In the genomic region with DNA sequence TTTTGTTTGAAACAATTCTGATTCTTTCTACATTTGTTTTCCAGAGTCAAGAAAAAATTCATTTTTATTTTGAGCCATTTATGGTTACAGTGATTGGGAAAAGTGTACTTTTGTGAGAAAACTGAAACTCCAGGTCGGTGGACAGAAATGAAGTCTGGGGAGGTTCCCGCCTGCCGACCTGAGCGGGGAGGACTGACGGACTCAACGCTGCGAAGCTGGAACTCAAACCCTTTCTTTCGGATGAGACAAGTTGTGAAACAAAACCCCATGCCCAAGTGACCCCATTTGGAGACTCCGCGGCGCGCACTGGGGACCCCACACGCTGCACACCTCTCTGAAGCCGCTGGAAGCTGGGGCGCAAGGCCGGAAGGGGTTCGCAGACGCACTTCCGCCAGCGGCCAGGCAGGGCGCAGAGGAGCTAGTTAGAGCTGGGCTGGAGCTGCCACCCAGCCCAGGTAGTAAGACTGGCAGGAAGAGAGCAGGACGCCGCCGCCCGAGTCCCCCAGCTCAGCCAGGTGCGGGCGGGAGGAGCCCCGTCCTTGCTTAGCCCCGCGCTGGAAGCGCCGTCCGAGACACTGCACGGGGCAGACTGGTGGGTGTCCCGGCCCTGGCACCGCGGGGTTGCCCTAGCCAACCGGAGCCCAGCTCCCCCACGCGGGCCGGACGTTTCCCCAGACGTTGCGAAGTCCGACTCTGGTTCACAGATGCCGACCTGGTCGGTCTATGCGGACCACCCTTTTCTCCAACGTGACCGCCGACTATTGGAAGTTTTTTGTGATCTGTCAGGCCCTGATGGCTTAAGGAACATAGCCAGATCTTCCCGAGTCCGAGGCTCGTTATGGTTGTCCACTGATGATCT, we compare ENCODE assay signal across 8 cellular contexts. TPM values are rescaled to one million over a fixed set of nuclear protein-coding genes. Genes with fewer than 3 reads are reported as not detected.
DNase-seq lines count a peak whose midpoint lies in the region; ATAC-seq and TF ChIP-seq lines count a peak whose summit lies in the region.

No MANE protein-coding gene starts in this region.

- H3K9me3 ChIP-seq in SU-DHL-6 (ENCODE audit: insufficient read depth, low read length) (no peaks in the 10 kb centered on the region), adipocyte (ENCODE audit: control insufficient read depth, low read length) (no peaks in the 10 kb centered on the region), left ventricle myocardium inferior (replicated peaks) (no peaks in the 10 kb centered on the region), upper lobe of left lung (no peaks in the 10 kb centered on the region)

- H3K4me2 ChIP-seq in SU-DHL-6 (ENCODE audit: low read depth, low read length, poor library complexity, severe bottlenecking), result peak overlapping the region; percentile 89

- H3K27ac ChIP-seq in SU-DHL-6 (ENCODE audit: low read depth, low read length) (peak overlapping the region; percentile 50), left ventricle myocardium inferior (replicated peaks) (peak overlapping the region; percentile 79), upper lobe of left lung (peak overlapping the region; percentile 79 to 91 (median 86))

- no peaks in the 10 kb centered on the region for H3K79me2 ChIP-seq in SU-DHL-6 (ENCODE audit: insufficient read depth, low read length)

- ATAC-seq in HG02588 (IDR thresholded peaks at IDR 0.05; ENCODE audit: unreplicated experiment) (peak; percentile 99), upper lobe of left lung (ENCODE audit: low FRiP score in 2 of 2) (peak; percentile 98 to 100)

- no peak for TF ChIP-seq EP300 in upper lobe of left lung (IDR thresholded peaks at IDR 0.05)

- no peaks in the 10 kb centered on the region for H4K20me1 ChIP-seq in SU-DHL-6 (ENCODE audit: low read depth, low read length)

- H3K4me1 ChIP-seq in adipocyte (ENCODE audit: control insufficient read depth, insufficient read depth, low read length) (peaks cover 9% of the 10 kb centered on the region), left ventricle myocardium inferior (peaks cover 11% of the 10 kb centered on the region), upper lobe of left lung (peaks cover 0 to 6% (median 4%) of the 10 kb centered on the region in 4 donors)

- H3K9me2 ChIP-seq in SU-DHL-6 (replicated peaks; ENCODE audit: insufficient read depth, low read length), result no peaks in the 10 kb centered on the region

- intact Hi-C loops in left ventricle myocardium inferior (cut with micrococcal nuclease), result no loop called here
- intact Hi-C loops in posterior vena cava (cut with DNase I), result no loop called here

- WGBS in upper lobe of left lung, 2 donors, result 2% methylated on average over 22 to 34 of the region's 54 CpGs

- H3K27me3 ChIP-seq in SU-DHL-6 (ENCODE audit: low read length) (no peaks in the 10 kb centered on the region), adipocyte (replicated peaks; ENCODE audit: control insufficient read depth, insufficient read depth, low read length) (no peaks in the 10 kb centered on the region), left ventricle myocardium inferior (ENCODE audit: low read depth) (peaks cover 2% of the 10 kb centered on the region), upper lobe of left lung (no peaks in the 10 kb centered on the region)

- peak overlapping the region; percentile 78 for H3K4me3 ChIP-seq in GM12865 (ENCODE audit: low read depth, low read length)
- peak overlapping the region; percentile 68 for H3K4me3 ChIP-seq in SU-DHL-6 (ENCODE audit: insufficient read depth, low read length, poor library complexity, severe bottlenecking)
- peak overlapping the region; percentile 88 for H3K4me3 ChIP-seq in adipocyte (ENCODE audit: low read length)
- peak overlapping the region; percentile 87 for H3K4me3 ChIP-seq in left ventricle myocardium inferior
- peak overlapping the region; percentile 56 to 92 (median 76) for H3K4me3 ChIP-seq in upper lobe of left lung

- TF ChIP-seq POLR2A in upper lobe of left lung (IDR thresholded peaks at IDR 0.05), result peak in 3 of 4 donors; percentile 51 to 87 (median 55)

- DNase-seq in GM12865 (ENCODE audit: low read depth) (peak; percentile 94), NCI-H1105 (lab: John Stamatoyannopoulos, UW) (peak; percentile 83), adipocyte (ENCODE audit: low read depth) (peak; percentile 93), left ventricle myocardium inferior (peak; percentile 79), posterior vena cava (ENCODE audit: low spot score) (peak; percentile 94), upper lobe of left lung (peak; percentile 86 to 96)

- peaks cover 14% of the 10 kb centered on the region for H3F3A ChIP-seq in SU-DHL-6 (ENCODE audit: insufficient read depth)

- H3K36me3 ChIP-seq in SU-DHL-6 (ENCODE audit: low read length), result no peaks in the 10 kb centered on the region
- H3K36me3 ChIP-seq in adipocyte (ENCODE audit: control insufficient read depth, insufficient read depth, low read length, severe bottlenecking), result no peaks in the 10 kb centered on the region
- H3K36me3 ChIP-seq in left ventricle myocardium inferior, result no peaks in the 10 kb centered on the region
- no peaks in the 10 kb centered on the region for H3K36me3 ChIP-seq in upper lobe of left lung

- TF ChIP-seq CTCF in GM12865 (IDR thresholded peaks at IDR 0.05; ENCODE audit: insufficient read depth, low read depth, low read length, missing control alignments) (peak; percentile 62), SU-DHL-6 (IDR thresholded peaks at IDR 0.05; ENCODE audit: insufficient read depth, low read length, poor library complexity, severe bottlenecking) (peak; percentile 54), left ventricle myocardium inferior (IDR thresholded peaks at IDR 0.05; ENCODE audit: borderline replicate concordance) (peak; percentile 79), upper lobe of left lung (IDR thresholded peaks at IDR 0.05) (peak; percentile 72 to 92 (median 84))

- H2AFZ ChIP-seq in SU-DHL-6 (ENCODE audit: low read depth, low read length, severe bottlenecking), result peak overlapping the region; percentile 98

- H3K9ac ChIP-seq in SU-DHL-6 (ENCODE audit: low read length) (peak overlapping the region; percentile 75), adipocyte (ENCODE audit: low read length) (peak overlapping the region; percentile 81)

RNA-seq across cellular contexts. Expression of gene ZSCAN16, which starts 19.8 kb away (rescaled TPM):
- total RNA-seq in left ventricle myocardium inferior, result 2.1 TPM
- total RNA-seq in posterior vena cava, result 1 to 10 TPM; 4.8 to 5.3 TPM
- 10 to 100 TPM in 1 of 6 donors, 1 to 10 TPM in 5; 4.1 to 16.8 (median 5.1) TPM for total RNA-seq in upper lobe of left lung

RNA-seq across cellular contexts. Expression of gene ZNF165, which starts 24.3 kb away (rescaled TPM):
- total RNA-seq in left ventricle myocardium inferior (0.55 TPM), posterior vena cava (under 1 TPM; 0.42 to 0.48 TPM), upper lobe of left lung (1 to 10 TPM; 2.4 to 7.9 (median 3.7) TPM)

RNA-seq across cellular contexts. Expression of gene ZKSCAN8, which starts 37.1 kb away (rescaled TPM):
- 11.2 TPM for total RNA-seq in left ventricle myocardium inferior
- total RNA-seq in posterior vena cava, result 10 to 100 TPM; 16.9 to 18.6 TPM
- total RNA-seq in upper lobe of left lung, result 10 to 100 TPM; 11.7 to 24.9 (median 16.8) TPM

Comparison
In these comparisons a context has a peak if more than half of its experiments do, and no peak if none do; other contexts are left out.
1. Peak in every context shown above with its lines: DNase-seq, ATAC-seq, H3K4me3 ChIP-seq and H3K27ac ChIP-seq.